Comparison of ENCODE assay signal across 8 cellular contexts in the genomic region with DNA sequence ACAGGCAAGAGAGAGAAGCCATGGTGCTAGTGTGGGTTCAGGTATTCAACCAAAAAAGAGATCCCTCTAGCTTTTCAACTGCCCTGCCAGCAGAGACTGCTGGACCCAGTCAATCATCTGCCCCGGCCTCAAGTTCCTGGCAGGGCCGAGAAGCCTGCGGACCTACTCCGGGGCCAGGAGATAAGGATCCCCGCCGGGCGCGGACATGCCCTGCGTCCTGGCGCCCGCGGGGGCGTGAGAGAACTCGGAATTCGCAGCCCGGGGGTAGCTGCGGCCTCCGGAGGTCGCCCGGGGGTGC. TPM values are rescaled to one million over a fixed set of nuclear protein-coding genes. Genes with fewer than 3 reads are reported as not detected.
A peak's percentile ranks its signal among the peaks of the same experiment; 100 is the strongest.
DNase-seq lines count a peak whose midpoint lies in the region; ATAC-seq and TF ChIP-seq lines count a peak whose summit lies in the region.

No MANE protein-coding gene starts in this region.

- peaks cover 0 to 32% of the 10 kb centered on the region in 2 donors for H3K4me1 ChIP-seq in right atrium auricular region

- no peaks in the 10 kb centered on the region for H3K27me3 ChIP-seq in right atrium auricular region

- no peaks in the 10 kb centered on the region for H3K36me3 ChIP-seq in right atrium auricular region

- peaks cover 7% of the 10 kb centered on the region for H3K4me1 Mint-ChIP-seq in activated naive CD8-positive, alpha-beta T cell treated with anti-CD3 and anti-CD28 coated beads for 36 hours

- H3K27ac ChIP-seq in right atrium auricular region, result peak overlapping the region; percentile 89 to 97

- peak overlapping the region; percentile 67 to 77 for H3K4me3 ChIP-seq in right atrium auricular region

- no peak for TF ChIP-seq CTCF in right atrium auricular region (IDR thresholded peaks at IDR 0.05)

- DNase-seq in HT-29 (ENCODE audit: low spot score), result peak; percentile 30
- DNase-seq in activated naive CD8-positive, alpha-beta T cell treated with anti-CD3 and anti-CD28 coated beads for 36 hours, result no peak
- DNase-seq in right atrium auricular region (ENCODE audit: low spot score), result peak; percentile 67
- no peak for DNase-seq in sciatic nerve (ENCODE audit: low spot score)
- DNase-seq in NCI-H510A (lab: John Stamatoyannopoulos, UW), result no peak
- DNase-seq in SKM-1 treated with dmso at 0.1 percent for 144 hours (lab: John Stamatoyannopoulos, UW; ENCODE audit: unreplicated experiment), result no peak
- DNase-seq in occipital lobe (lab: John Stamatoyannopoulos, UW), result no peak

- no peak overlapping the region for H3K27ac Mint-ChIP-seq in activated naive CD8-positive, alpha-beta T cell treated with anti-CD3 and anti-CD28 coated beads for 36 hours

- ATAC-seq in sciatic nerve (peak; percentile 5), GM19328 (IDR thresholded peaks at IDR 0.05; ENCODE audit: unreplicated experiment) (no peak)

- no peaks in the 10 kb centered on the region for H3K36me3 Mint-ChIP-seq in activated naive CD8-positive, alpha-beta T cell treated with anti-CD3 and anti-CD28 coated beads for 36 hours

- peaks cover 1% of the 10 kb centered on the region for H3K9me3 Mint-ChIP-seq in activated naive CD8-positive, alpha-beta T cell treated with anti-CD3 and anti-CD28 coated beads for 36 hours

- intact Hi-C loops in sciatic nerve (cut with DNase I), result no loop called here

- peak overlapping the region; percentile 60 for H3K4me3 Mint-ChIP-seq in activated naive CD8-positive, alpha-beta T cell treated with anti-CD3 and anti-CD28 coated beads for 36 hours

- no peaks in the 10 kb centered on the region for H3K9me3 ChIP-seq in right atrium auricular region

- peaks cover 72% of the 10 kb centered on the region for H3K27me3 Mint-ChIP-seq in activated naive CD8-positive, alpha-beta T cell treated with anti-CD3 and anti-CD28 coated beads for 36 hours

RNA-seq across cellular contexts. Expression of a gene that starts 0.8 kb away (rescaled TPM):
- 15.6 and 26.2 TPM in 2 replicates for total RNA-seq in HT-29 (2014; rRNA removed; shearing (Covaris generic))
- under 1 TPM; 0.12 to 0.16 TPM for total RNA-seq in activated naive CD8-positive, alpha-beta T cell treated with anti-CD3 and anti-CD28 coated beads for 36 hours
- 10 to 100 TPM; 28.5 to 34.8 TPM for total RNA-seq in right atrium auricular region
- total RNA-seq in sciatic nerve, result 64.6 TPM
- total RNA-seq in occipital lobe, result 49.4 TPM

Comparison
In these comparisons a context has a peak if more than half of its experiments do, and no peak if none do; other contexts are left out.
1. DNase-seq: peak in HT-29 (single experiment) and right atrium auricular region (single experiment); none in activated naive CD8-positive, alpha-beta T cell treated with anti-CD3 and anti-CD28 coated beads for 36 hours (single experiment), sciatic nerve (single experiment), NCI-H510A (single experiment), SKM-1 treated with dmso at 0.1 percent for 144 hours (single experiment) and occipital lobe (single experiment).
2. RNA of a gene that starts 0.8 kb away (total RNA-seq): 64.6 TPM in sciatic nerve (single experiment), 49.4 TPM in occipital lobe (single experiment), 28.5 to 34.8 TPM in right atrium auricular region and 15.6 to 26.2 TPM in HT-29; 0.12 to 0.16 TPM in activated naive CD8-positive, alpha-beta T cell treated with anti-CD3 and anti-CD28 coated beads for 36 hours; every median in the first group is over 10 times any median in the second.